8 cellular contexts compared by ENCODE assay signal in the genomic region with DNA sequence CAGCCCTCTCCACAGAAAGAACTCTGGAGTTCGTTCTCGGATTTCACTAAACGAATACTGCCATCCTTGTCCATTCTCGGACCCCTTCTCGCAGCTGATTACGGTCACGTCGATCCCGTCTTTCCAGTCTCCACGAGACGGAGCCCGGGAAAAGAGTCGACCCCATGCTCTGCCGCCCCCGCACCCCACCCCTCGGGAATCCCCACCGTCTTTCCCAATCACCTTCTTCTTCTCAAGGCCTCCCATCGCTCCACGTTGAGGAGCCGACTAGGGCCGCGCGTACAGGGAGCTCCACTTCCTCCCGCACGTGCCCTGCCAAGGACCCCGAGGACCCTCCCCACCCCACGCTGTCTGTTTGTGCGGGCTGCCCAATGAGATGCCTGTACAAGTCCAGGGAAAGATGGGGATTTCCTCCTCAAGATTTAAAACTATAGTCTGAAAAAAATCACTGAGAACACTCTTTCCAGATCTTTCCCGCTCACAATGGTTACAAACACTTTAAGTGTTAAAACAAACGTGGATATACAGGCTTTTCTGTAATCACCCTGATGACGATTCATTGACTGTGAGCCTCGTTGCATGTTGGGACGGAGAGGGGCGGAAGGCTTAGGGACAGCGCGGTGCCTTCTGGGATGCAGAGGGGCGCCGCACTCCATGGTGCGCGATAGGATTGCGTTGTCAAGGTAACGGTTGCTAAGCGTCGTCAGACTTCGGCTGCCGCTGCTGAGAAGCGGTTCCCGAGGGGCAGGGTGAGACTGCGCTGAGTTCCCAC. TPM values are rescaled to one million over a fixed set of nuclear protein-coding genes. Genes with fewer than 3 reads are reported as not detected.
A peak's percentile ranks its signal among the peaks of the same experiment; 100 is the strongest.
DNase-seq lines count a peak whose midpoint lies in the region; ATAC-seq and TF ChIP-seq lines count a peak whose summit lies in the region.

Gene PES1, minus strand, starts transcription at position 323 of the 772 bp plus-strand sequence. Its CDS starts 77 bp downstream, at position 246.

- DNase-seq in AML-193 (lab: John Stamatoyannopoulos, UW) (peak; percentile 92 to 97), NCI-H460 (ENCODE audit: extremely low read depth, low read depth) (peak; percentile 95), cerebellum (ENCODE audit: low spot score) (peak; percentile 96), islet precursor cell (peak; percentile 97)
- peak; percentile 89 for DNase-seq in activated CD4-positive, CD25-positive, alpha-beta regulatory T cell treated with anti-CD3 and anti-CD28 coated beads, Interleukin-2, amount 50 U/mL, for 72 hours
- peak; percentile 90 to 94 (median 90) for DNase-seq in stimulated activated CD4-positive, alpha-beta T cell treated with anti-CD3 and anti-CD28 coated beads, Interleukin-12 subunit alpha, Interleukin-12 subunit beta, amount 100 ng/mL, for 48 hours (ENCODE audit: low read depth in 2 of 3, low spot score in 1 of 3)

- peak; percentile 87 for ATAC-seq in HG03378 (IDR thresholded peaks at IDR 0.05; ENCODE audit: unreplicated experiment)

- TF ChIP-seq POLR2A in GM19099 (IDR thresholded peaks at IDR 0.05; ENCODE audit: extremely low read depth, insufficient read length, low read depth), result peak; percentile 74

RNA-seq across cellular contexts. Expression of gene PES1, which starts in this region (rescaled TPM):
- 92.1 and 106 TPM in 2 replicates for total RNA-seq in NCI-H460 (2014; rRNA removed; shearing (Covaris generic))
- polyA plus RNA-seq in NCI-H460 (2014; cell fraction: nucleus; rRNA removed), result 92.9 and 97.1 TPM in 2 replicates
- total RNA-seq in cerebellum, result 30.3 TPM

Comparison
In these comparisons a context has a peak if more than half of its experiments do, and no peak if none do; other contexts are left out.
1. Peak in every context shown above with its lines: DNase-seq and ATAC-seq.